Comparison of ENCODE assay signal across 8 cellular contexts in the genomic region with DNA sequence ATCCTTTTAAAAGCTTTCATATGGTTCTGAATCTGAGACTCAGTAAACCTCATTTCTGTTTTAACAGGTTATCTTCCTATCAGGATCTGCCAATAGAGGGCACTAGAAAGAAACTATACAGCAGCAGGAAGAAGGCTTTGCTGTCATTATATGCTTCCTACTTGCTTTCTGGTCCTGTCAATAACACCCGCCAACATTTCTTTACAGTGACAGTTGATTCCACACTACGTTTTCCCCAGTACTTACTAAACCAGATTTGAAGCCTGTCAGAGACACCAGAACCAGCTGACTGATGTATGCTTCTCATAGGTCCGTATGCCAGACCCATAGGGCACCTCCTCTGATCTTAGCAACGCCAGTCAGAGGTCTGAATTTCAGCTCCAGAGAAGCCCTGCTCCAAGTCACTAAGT.
A peak's percentile ranks its signal among the peaks of the same experiment; 100 is the strongest.
DNase-seq lines count a peak whose midpoint lies in the region; ATAC-seq lines count a peak whose summit lies in the region.

No MANE protein-coding gene starts in this region.

- no peaks in the 10 kb centered on the region for H3K27me3 Mint-ChIP-seq in stimulated activated naive B cell treated with anti-CD40 and anti-IgM and Interleukin-4, amounts not matched to agents 10 μg/mL and 1 μg/mL and 100 μg/mL, for 72 hours

- DNase-seq in Ammon's horn (ENCODE audit: low spot score) (peak; percentile 65), NCI-H226 (peak; percentile 25), amniotic epithelial cell (ENCODE audit: low read depth) (peak; percentile 21), iPS-NIHi11 (ENCODE audit: low spot score) (peak; percentile 41), COLO668 (lab: John Stamatoyannopoulos, UW; ENCODE audit: unreplicated experiment) (no peak)
- no peak for DNase-seq in stimulated activated naive B cell treated with anti-CD40 and anti-IgM and Interleukin-4, amounts not matched to agents 10 μg/mL and 1 μg/mL and 100 μg/mL, for 72 hours

- H3K9me3 Mint-ChIP-seq in stimulated activated naive B cell treated with anti-CD40 and anti-IgM and Interleukin-4, amounts not matched to agents 10 μg/mL and 1 μg/mL and 100 μg/mL, for 72 hours, result no peaks in the 10 kb centered on the region

- H3K27ac Mint-ChIP-seq in stimulated activated naive B cell treated with anti-CD40 and anti-IgM and Interleukin-4, amounts not matched to agents 10 μg/mL and 1 μg/mL and 100 μg/mL, for 72 hours, result no peak overlapping the region

- ATAC-seq in GM18867 (IDR thresholded peaks at IDR 0.05; ENCODE audit: unreplicated experiment) (peak; percentile 96), HG03097 (IDR thresholded peaks at IDR 0.05; ENCODE audit: low FRiP score, unreplicated experiment) (peak; percentile 92)
- ATAC-seq in stimulated activated naive B cell treated with anti-CD40 and anti-IgM and Interleukin-4, amounts not matched to agents 10 μg/mL and 1 μg/mL and 100 μg/mL, for 72 hours (replicated peaks), result peak; percentile 74 to 79

- H3K4me3 Mint-ChIP-seq in stimulated activated naive B cell treated with anti-CD40 and anti-IgM and Interleukin-4, amounts not matched to agents 10 μg/mL and 1 μg/mL and 100 μg/mL, for 72 hours, result peak overlapping the region; percentile 71 to 76

- H3K4me1 Mint-ChIP-seq in stimulated activated naive B cell treated with anti-CD40 and anti-IgM and Interleukin-4, amounts not matched to agents 10 μg/mL and 1 μg/mL and 100 μg/mL, for 72 hours, result peaks cover 0 to 2% of the 10 kb centered on the region in 2 donors

- no peaks in the 10 kb centered on the region for H3K36me3 Mint-ChIP-seq in stimulated activated naive B cell treated with anti-CD40 and anti-IgM and Interleukin-4, amounts not matched to agents 10 μg/mL and 1 μg/mL and 100 μg/mL, for 72 hours

Comparison
In these comparisons a context has a peak if more than half of its experiments do, and no peak if none do; other contexts are left out.
1. DNase-seq: peak in Ammon's horn (single experiment), NCI-H226 (single experiment), amniotic epithelial cell (single experiment) and iPS-NIHi11 (single experiment); none in stimulated activated naive B cell treated with anti-CD40 and anti-IgM and Interleukin-4, amounts not matched to agents 10 μg/mL and 1 μg/mL and 100 μg/mL, for 72 hours (single experiment) and COLO668 (single experiment).
2. Peak in every context shown above with its lines, with median percentiles within 50 percentile points of each other: ATAC-seq.